Comparison of ENCODE assay signal across 1 cellular context in genomic region chr18:50973367-50974126, GRCh38.
TF ChIP-seq lines count a peak whose summit lies in the region.

No MANE protein-coding gene starts in this region.

TF ChIP-seq in GM12878, 131 proteins besides CTCF, POLR2A, EP300 and RAD21 (continued from another document):
- no peak for TF ChIP-seq ZNF384 (IDR thresholded peaks at IDR 0.05; ENCODE audit: borderline replicate concordance, low read depth, low read length)
- TF ChIP-seq PAX8 (IDR thresholded peaks at IDR 0.05) = no peak
- TF ChIP-seq SKIL (IDR thresholded peaks at IDR 0.05; ENCODE audit: low read depth, poor library complexity, severe bottlenecking) = no peak
- no peak for TF ChIP-seq FOS (IDR thresholded peaks at IDR 0.05; ENCODE audit: borderline replicate concordance, extremely low read depth, insufficient read length)
- TF ChIP-seq BRCA1 (IDR thresholded peaks at IDR 0.05; ENCODE audit: low read depth, low read length) = no peak
- no peak for TF ChIP-seq MEF2A (IDR thresholded peaks at IDR 0.05; ENCODE audit: insufficient read depth, low read depth, low read length)
- no peak for TF ChIP-seq ZBTB40 (IDR thresholded peaks at IDR 0.05; ENCODE audit: borderline replicate concordance)
- no peak for TF ChIP-seq CHD2 (IDR thresholded peaks at IDR 0.05; ENCODE audit: borderline replicate concordance, low read depth, low read length)
- no peak for TF ChIP-seq CBX5 (IDR thresholded peaks at IDR 0.05; ENCODE audit: low read depth)
- no peak for TF ChIP-seq NFIC (IDR thresholded peaks at IDR 0.05; ENCODE audit: low read depth, low read length)
- no peak for TF ChIP-seq ZNF207 (IDR thresholded peaks at IDR 0.05; ENCODE audit: borderline replicate concordance)
- TF ChIP-seq USF2 (IDR thresholded peaks at IDR 0.05; ENCODE audit: borderline replicate concordance, low read depth, low read length) = no peak
- no peak for TF ChIP-seq ESRRA (IDR thresholded peaks at IDR 0.05; ENCODE audit: low read length)
- no peak for TF ChIP-seq BCL11A (IDR thresholded peaks at IDR 0.05; ENCODE audit: low read depth, low read length)
- TF ChIP-seq E4F1 (IDR thresholded peaks at IDR 0.05; ENCODE audit: borderline replicate concordance, partially characterized antibody) = no peak
- TF ChIP-seq SRF (IDR thresholded peaks at IDR 0.05; ENCODE audit: low read depth in 2 of 2, low read length in 2 of 2) = no peak
- TF ChIP-seq TAF1 (IDR thresholded peaks at IDR 0.05; ENCODE audit: borderline replicate concordance, low read depth, low read length) = no peak
